In the genomic region with DNA sequence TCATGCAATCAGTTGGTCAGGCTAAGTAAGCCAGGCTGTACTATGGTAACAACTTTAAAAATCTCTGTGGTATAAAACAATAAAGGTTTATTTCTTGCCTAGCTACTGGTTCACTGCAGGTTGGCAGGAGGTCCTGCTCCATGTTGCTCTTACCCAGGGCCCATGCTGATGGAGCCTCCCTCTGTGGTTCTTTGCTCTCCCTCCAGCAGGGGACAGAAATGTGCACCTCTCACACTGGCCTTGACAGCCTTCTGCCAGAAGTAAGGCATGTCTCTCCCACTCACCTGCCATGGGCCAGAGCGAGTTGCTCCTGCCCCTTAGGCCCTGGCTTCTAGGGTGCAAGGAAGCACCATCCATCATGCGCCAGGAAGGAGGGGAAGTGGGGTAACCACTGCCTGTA, we compare ENCODE assay signal across 1 cellular context.
TF ChIP-seq lines count a peak whose summit lies in the region.

No MANE protein-coding gene starts in this region.

TF ChIP-seq in K562, 482 proteins besides CTCF, POLR2A, EP300 and RAD21 (continued from another document):
- TF ChIP-seq, protein P1, sequence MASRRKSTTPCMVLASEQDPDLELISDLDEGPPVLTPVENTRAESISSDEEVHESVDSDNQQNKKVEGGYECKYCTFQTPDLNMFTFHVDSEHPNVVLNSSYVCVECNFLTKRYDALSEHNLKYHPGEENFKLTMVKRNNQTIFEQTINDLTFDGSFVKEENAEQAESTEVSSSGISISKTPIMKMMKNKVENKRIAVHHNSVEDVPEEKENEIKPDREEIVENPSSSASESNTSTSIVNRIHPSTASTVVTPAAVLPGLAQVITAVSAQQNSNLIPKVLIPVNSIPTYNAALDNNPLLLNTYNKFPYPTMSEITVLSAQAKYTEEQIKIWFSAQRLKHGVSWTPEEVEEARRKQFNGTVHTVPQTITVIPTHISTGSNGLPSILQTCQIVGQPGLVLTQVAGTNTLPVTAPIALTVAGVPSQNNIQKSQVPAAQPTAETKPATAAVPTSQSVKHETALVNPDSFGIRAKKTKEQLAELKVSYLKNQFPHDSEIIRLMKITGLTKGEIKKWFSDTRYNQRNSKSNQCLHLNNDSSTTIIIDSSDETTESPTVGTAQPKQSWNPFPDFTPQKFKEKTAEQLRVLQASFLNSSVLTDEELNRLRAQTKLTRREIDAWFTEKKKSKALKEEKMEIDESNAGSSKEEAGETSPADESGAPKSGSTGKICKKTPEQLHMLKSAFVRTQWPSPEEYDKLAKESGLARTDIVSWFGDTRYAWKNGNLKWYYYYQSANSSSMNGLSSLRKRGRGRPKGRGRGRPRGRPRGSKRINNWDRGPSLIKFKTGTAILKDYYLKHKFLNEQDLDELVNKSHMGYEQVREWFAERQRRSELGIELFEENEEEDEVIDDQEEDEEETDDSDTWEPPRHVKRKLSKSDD (conservative IDR thresholded peaks at IDR 0.05; ENCODE audit: low read length) = no peak
- TF ChIP-seq BCOR (IDR thresholded peaks at IDR 0.05) (no peak), PCBP1 (IDR thresholded peaks at IDR 0.05; ENCODE audit: low read depth, low read length, poor library complexity, severe bottlenecking) (no peak), THAP12 (CRISPR knock-in tag; IDR thresholded peaks at IDR 0.05) (no peak), TBL1XR1 (IDR thresholded peaks at IDR 0.05; ENCODE audit: low read length in 2 of 2) (no peak), ZNF140 (CRISPR knock-in tag; IDR thresholded peaks at IDR 0.05) (no peak), RERE (CRISPR knock-in tag; IDR thresholded peaks at IDR 0.05; ENCODE audit: borderline replicate concordance) (no peak), FOXO4 (CRISPR knock-in tag; IDR thresholded peaks at IDR 0.05) (no peak), ZNF444 (CRISPR knock-in tag; IDR thresholded peaks at IDR 0.05) (no peak), BDP1 (IDR thresholded peaks at IDR 0.05; ENCODE audit: insufficient read depth, insufficient read length) (no peak), STAT5A (IDR thresholded peaks at IDR 0.05; ENCODE audit: borderline replicate concordance, low read length) (no peak), RCOR1 (IDR thresholded peaks at IDR 0.05; ENCODE audit: borderline replicate concordance in 1 of 2, low read depth in 2 of 2, low read length in 2 of 2) (no peak), KAT2B (IDR thresholded peaks at IDR 0.05; ENCODE audit: low read depth, low read length) (no peak), PREB (CRISPR knock-in tag; IDR thresholded peaks at IDR 0.05) (no peak), THRAP3 (IDR thresholded peaks at IDR 0.05; ENCODE audit: borderline replicate concordance) (no peak), ZNF584 (CRISPR knock-in tag; IDR thresholded peaks at IDR 0.05; ENCODE audit: low read depth) (no peak)
- TF ChIP-seq, protein P2, sequence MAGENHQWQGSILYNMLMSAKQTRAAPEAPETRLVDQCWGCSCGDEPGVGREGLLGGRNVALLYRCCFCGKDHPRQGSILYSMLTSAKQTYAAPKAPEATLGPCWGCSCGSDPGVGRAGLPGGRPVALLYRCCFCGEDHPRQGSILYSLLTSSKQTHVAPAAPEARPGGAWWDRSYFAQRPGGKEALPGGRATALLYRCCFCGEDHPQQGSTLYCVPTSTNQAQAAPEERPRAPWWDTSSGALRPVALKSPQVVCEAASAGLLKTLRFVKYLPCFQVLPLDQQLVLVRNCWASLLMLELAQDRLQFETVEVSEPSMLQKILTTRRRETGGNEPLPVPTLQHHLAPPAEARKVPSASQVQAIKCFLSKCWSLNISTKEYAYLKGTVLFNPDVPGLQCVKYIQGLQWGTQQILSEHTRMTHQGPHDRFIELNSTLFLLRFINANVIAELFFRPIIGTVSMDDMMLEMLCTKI (IDR thresholded peaks at IDR 0.05; ENCODE audit: partially characterized antibody) = no peak
